In genomic region chr10:3666525-3667302, GRCh38 we compare ENCODE assay signal across 8 cellular contexts.
A peak's percentile ranks its signal among the peaks of the same experiment; 100 is the strongest.
DNase-seq lines count a peak whose midpoint lies in the region; ATAC-seq and TF ChIP-seq lines count a peak whose summit lies in the region.

No MANE protein-coding gene starts in this region.

- H3K4me3 ChIP-seq in OCI-LY7 (ENCODE audit: low read depth, low read length, poor library complexity, severe bottlenecking): no peak overlapping the region

- POLR2A ChIA-PET in OCI-LY7 (lab: Charles Lee): interaction anchor here (1.1 kb wide), 1 partner anchor 11 kb away, joined by 4 read pairs; no protein-coding TSS in a partner anchor

- DNase-seq in MV-4-11 (lab: John Stamatoyannopoulos, UW) (peak; percentile 61), head of caudate nucleus (peak in 23 of 42 donors; percentile 8 to 64 (median 39)), NCI-H748 treated with DMSO at 0.1 percent for 48 hours (lab: John Stamatoyannopoulos, UW) (no peak), OCI-LY7 (ENCODE audit: low spot score) (no peak)
- peak; percentile 55 to 58 for DNase-seq in activated CD4-positive, alpha-beta T cell treated with anti-CD3 and anti-CD28 coated beads, Interleukin-2, amount 50 U/mL, for 4 hours
- DNase-seq in stimulated activated CD8-positive, alpha-beta memory T cell treated with anti-CD3 and anti-CD28 coated beads, Interleukin-4, amount 100 ng/mL, for 48 hours: peak; percentile 44

- H2AFZ ChIP-seq in OCI-LY7 (ENCODE audit: low read length): no peak overlapping the region

- H3K9me3 ChIP-seq in OCI-LY7 (ENCODE audit: low read length): no peaks in the 10 kb centered on the region

- ATAC-seq in HG03565 (IDR thresholded peaks at IDR 0.05; ENCODE audit: unreplicated experiment): no peak
- no peak for ATAC-seq in HG02840 (IDR thresholded peaks at IDR 0.05; ENCODE audit: low FRiP score, unreplicated experiment)

- CTCF ChIA-PET in OCI-LY7 (lab: Charles Lee; ENCODE audit: unreplicated experiment): no interaction called here

- H3K9me2 ChIP-seq in OCI-LY7 (ENCODE audit: insufficient read depth, low read length): no peaks in the 10 kb centered on the region

- intact Hi-C loops in head of caudate nucleus (cut with DNase I): no loop called here
- intact Hi-C loops in OCI-LY7 (cut with micrococcal nuclease; ENCODE audit: unreplicated experiment): no loop called here

- no peak for TF ChIP-seq CTCF in OCI-LY7 (conservative IDR thresholded peaks at IDR 0.05; ENCODE audit: low read length)

- H3K4me2 ChIP-seq in OCI-LY7 (ENCODE audit: low read length): no peak overlapping the region

- no TSS peak for BruUV-seq in OCI-LY7 (replicated peaks; lab: Mats Ljungman, UMichigan)

- H3K4me1 ChIP-seq in OCI-LY7 (ENCODE audit: insufficient read depth, low read length, poor library complexity, severe bottlenecking): peaks cover 22% of the 10 kb centered on the region

- no peaks in the 10 kb centered on the region for H3K79me2 ChIP-seq in OCI-LY7 (ENCODE audit: insufficient read depth, low read depth, low read length)

- H3K27ac ChIP-seq in OCI-LY7 (ENCODE audit: low read depth, low read length, poor library complexity, severe bottlenecking): no peak overlapping the region

- H3K36me3 ChIP-seq in OCI-LY7 (ENCODE audit: insufficient read depth, low read length): no peaks in the 10 kb centered on the region

- no peaks in the 10 kb centered on the region for H4K20me1 ChIP-seq in OCI-LY7 (ENCODE audit: insufficient read depth, low read length)

Comparison
In these comparisons a context has a peak if more than half of its experiments do, and no peak if none do; other contexts are left out.
1. DNase-seq: peak in MV-4-11 (single experiment), activated CD4-positive, alpha-beta T cell treated with anti-CD3 and anti-CD28 coated beads, Interleukin-2, amount 50 U/mL, for 4 hours (2 of 2), head of caudate nucleus (23 of 42) and stimulated activated CD8-positive, alpha-beta memory T cell treated with anti-CD3 and anti-CD28 coated beads, Interleukin-4, amount 100 ng/mL, for 48 hours (single experiment); none in NCI-H748 treated with DMSO at 0.1 percent for 48 hours (single experiment) and OCI-LY7 (single experiment).